ENCODE assay signal across 20 cellular contexts in genomic region chr11:35349897-35350296, GRCh38.
DNase-seq lines count a peak whose midpoint lies in the region; ATAC-seq and TF ChIP-seq lines count a peak whose summit lies in the region.
"Had no signal": no experiment of that assay in that cellular context is flagged by ENCODE, and none has a peak within 500 bp of the region (broad histone marks: within the 10 kb centered on the region; RNA-seq: fewer than 3 reads in every experiment).

No MANE protein-coding gene starts in this region.

- H3K4me1 Mint-ChIP-seq in activated CD4-positive, alpha-beta T cell treated with anti-CD3 and anti-CD28 coated beads for 36 hours: peaks cover 25% of the 10 kb centered on the region
- peaks cover 39% of the 10 kb centered on the region for H3K4me1 Mint-ChIP-seq in activated naive CD4-positive, alpha-beta T cell treated with anti-CD3 and anti-CD28 coated beads, Interleukin-2, amount 10 ng/mL, durations not matched to agents 7 days and 5 days
- peaks cover 12% of the 10 kb centered on the region for H3K4me1 Mint-ChIP-seq in T-helper 17 cell

- H3K9me3 ChIP-seq in T-helper 17 cell (ENCODE audit: control insufficient read depth, low read length, poor library complexity, severe bottlenecking): no peaks in the 10 kb centered on the region
- no peaks in the 10 kb centered on the region for H3K9me3 ChIP-seq in osteoblast (ENCODE audit: low read depth, low read length)
- H3K9me3 ChIP-seq: BLaER1 had no signal

- H3K27me3 ChIP-seq in osteoblast (ENCODE audit: insufficient read depth, low read length): no peaks in the 10 kb centered on the region
- H3K27me3 ChIP-seq: BLaER1 had no signal

- H3K4me3 ChIP-seq in osteoblast (ENCODE audit: insufficient read depth, low read length): no peak overlapping the region
- H3K4me3 ChIP-seq: BLaER1 had no signal

- H3K27ac ChIP-seq in osteoblast (ENCODE audit: low read depth, low read length): no peak overlapping the region
- H3K27ac ChIP-seq: 22Rv1, BLaER1, KMS-11 had no signal

- peak; percentile 21 for DNase-seq in activated CD4-positive, alpha-beta T cell treated with anti-CD3 and anti-CD28 coated beads for 36 hours
- no peak for DNase-seq in activated CD4-positive, alpha-beta T cell treated with anti-CD3 and anti-CD28 coated beads, Interleukin-2, amount 50 U/mL, for 4 hours
- DNase-seq in activated naive CD4-positive, alpha-beta T cell treated with anti-CD3 and anti-CD28 coated beads, Interleukin-2, amount 10 ng/mL, durations not matched to agents 7 days and 5 days: no peak
- no peak for DNase-seq in activated naive CD4-positive, alpha-beta T cell treated with Interleukin-2 at 50 U/mL for 16 hours
- DNase-seq in T-helper 17 cell (no peak), osteoblast (ENCODE audit: insufficient read length, low spot score, missing footprints) (no peak)
- DNase-seq in stimulated activated naive CD8-positive, alpha-beta T cell treated with anti-CD3 and anti-CD28 coated beads, Interleukin-15, Interleukin-2, amounts not matched to agents 100 U/mL and 50 U/mL, for 24 hours: no peak
- DNase-seq: ACHN, NCI-H1092 treated with DMSO at 0.1 percent for 48 hours, NCI-H1436 treated with DMSO at 0.1 percent for 48 hours, NCI-H2029 treated with DMSO at 0.1 percent for 48 hours, NCI-H226, NCI-H524 treated with DMSO at 0.1 percent for 48 hours, NCI-H82, SIG-M5 had no signal

- no peak overlapping the region for H2AFZ ChIP-seq in osteoblast (ENCODE audit: low read length)

- peak; percentile 80 for ATAC-seq in activated CD4-positive, alpha-beta T cell treated with anti-CD3 and anti-CD28 coated beads for 36 hours
- ATAC-seq in T-helper 17 cell (no peak), HG02798 (IDR thresholded peaks at IDR 0.05; ENCODE audit: poor library complexity, unreplicated experiment) (no peak)
- peak; percentile 60 for ATAC-seq in stimulated activated naive CD8-positive, alpha-beta T cell treated with anti-CD3 and anti-CD28 coated beads, Interleukin-15, Interleukin-2, amounts not matched to agents 100 U/mL and 50 U/mL, for 24 hours
- ATAC-seq: Panc1 had no signal

- POLR2A ChIA-PET in activated CD4-positive, alpha-beta T cell treated with anti-CD3 and anti-CD28 coated beads for 36 hours (lab: Charles Lee): interaction anchor here (0.9 kb wide), 1 partner anchor 21 kb away, joined by 3 read pairs; no protein-coding TSS in a partner anchor

- no peaks in the 10 kb centered on the region for H3K27me3 Mint-ChIP-seq in activated CD4-positive, alpha-beta T cell treated with anti-CD3 and anti-CD28 coated beads for 36 hours
- H3K27me3 Mint-ChIP-seq in activated naive CD4-positive, alpha-beta T cell treated with anti-CD3 and anti-CD28 coated beads, Interleukin-2, amount 10 ng/mL, durations not matched to agents 7 days and 5 days: no peaks in the 10 kb centered on the region
- H3K27me3 Mint-ChIP-seq in T-helper 17 cell: no peaks in the 10 kb centered on the region

- H3K4me2 ChIP-seq in osteoblast (ENCODE audit: insufficient read depth, low read length): no peak overlapping the region
- H3K4me2 ChIP-seq: BLaER1, KMS-11 had no signal

- H4K20me1 ChIP-seq in osteoblast (ENCODE audit: insufficient read depth, low read length): no peaks in the 10 kb centered on the region
- H4K20me1 ChIP-seq: BLaER1 had no signal

- CTCF ChIA-PET in activated CD4-positive, alpha-beta T cell treated with anti-CD3 and anti-CD28 coated beads for 36 hours (lab: Charles Lee): interaction anchor here (0.6 to 1.2 kb wide), 8 partner anchors 9 to 823 kb away, joined by 3 to 4 read pairs (median 3); no protein-coding TSS in a partner anchor
- CTCF ChIA-PET in activated naive CD4-positive, alpha-beta T cell treated with anti-CD3 and anti-CD28 coated beads, Interleukin-2, amount 10 ng/mL, durations not matched to agents 7 days and 5 days (lab: Charles Lee): interaction anchor here (0.8 to 3.5 kb wide), 3 partner anchors 18 to 44 kb away, joined by 3 to 9 read pairs (median 3); no protein-coding TSS in a partner anchor

- H3K36me3 Mint-ChIP-seq in activated CD4-positive, alpha-beta T cell treated with anti-CD3 and anti-CD28 coated beads for 36 hours (ENCODE audit: low read depth): no peaks in the 10 kb centered on the region
- H3K36me3 Mint-ChIP-seq in activated naive CD4-positive, alpha-beta T cell treated with anti-CD3 and anti-CD28 coated beads, Interleukin-2, amount 10 ng/mL, durations not matched to agents 7 days and 5 days: peaks cover 3% of the 10 kb centered on the region
- peaks cover 5% of the 10 kb centered on the region for H3K36me3 Mint-ChIP-seq in T-helper 17 cell (ENCODE audit: low read depth)

- peaks cover 23% of the 10 kb centered on the region for H3K4me1 ChIP-seq in osteoblast (ENCODE audit: insufficient read depth, low read length)
- H3K4me1 ChIP-seq: BLaER1 had no signal

- no peak for TF ChIP-seq CTCF in osteoblast (IDR thresholded peaks at IDR 0.05; ENCODE audit: extremely low read depth, low read depth, low read length)

- no peaks in the 10 kb centered on the region for H3K79me2 ChIP-seq in osteoblast (ENCODE audit: insufficient read depth, low read length)

- intact Hi-C loops in activated CD4-positive, alpha-beta T cell treated with anti-CD3 and anti-CD28 coated beads for 36 hours (cut with DNase I, micrococcal nuclease): no loop called here

- H3K4me3 Mint-ChIP-seq in activated CD4-positive, alpha-beta T cell treated with anti-CD3 and anti-CD28 coated beads for 36 hours: no peak overlapping the region
- H3K4me3 Mint-ChIP-seq in activated naive CD4-positive, alpha-beta T cell treated with anti-CD3 and anti-CD28 coated beads, Interleukin-2, amount 10 ng/mL, durations not matched to agents 7 days and 5 days: no peak overlapping the region
- peak overlapping the region; percentile 78 for H3K4me3 Mint-ChIP-seq in T-helper 17 cell

- H3K9me3 Mint-ChIP-seq in activated CD4-positive, alpha-beta T cell treated with anti-CD3 and anti-CD28 coated beads for 36 hours (ENCODE audit: low read depth): no peaks in the 10 kb centered on the region
- H3K9me3 Mint-ChIP-seq in activated naive CD4-positive, alpha-beta T cell treated with anti-CD3 and anti-CD28 coated beads, Interleukin-2, amount 10 ng/mL, durations not matched to agents 7 days and 5 days: peaks cover 7% of the 10 kb centered on the region

- H3K36me3 ChIP-seq in osteoblast (ENCODE audit: insufficient read depth, low read length): no peaks in the 10 kb centered on the region
- H3K36me3 ChIP-seq: BLaER1 had no signal

- peak overlapping the region; percentile 30 for H3K27ac Mint-ChIP-seq in activated CD4-positive, alpha-beta T cell treated with anti-CD3 and anti-CD28 coated beads for 36 hours
- peak overlapping the region; percentile 22 for H3K27ac Mint-ChIP-seq in activated naive CD4-positive, alpha-beta T cell treated with anti-CD3 and anti-CD28 coated beads, Interleukin-2, amount 10 ng/mL, durations not matched to agents 7 days and 5 days
- H3K27ac Mint-ChIP-seq in T-helper 17 cell: peak overlapping the region; percentile 90

Comparison
In these comparisons a context has a peak if more than half of its experiments do, and no peak if none do; other contexts are left out.
1. ATAC-seq: peak in activated CD4-positive, alpha-beta T cell treated with anti-CD3 and anti-CD28 coated beads for 36 hours (single experiment) and stimulated activated naive CD8-positive, alpha-beta T cell treated with anti-CD3 and anti-CD28 coated beads, Interleukin-15, Interleukin-2, amounts not matched to agents 100 U/mL and 50 U/mL, for 24 hours (single experiment); none in T-helper 17 cell (single experiment) and HG02798 (single experiment).
2. H3K27ac Mint-ChIP-seq: peak in every context shown above with its lines; median percentile 90 in T-helper 17 cell; 30 in activated CD4-positive, alpha-beta T cell treated with anti-CD3 and anti-CD28 coated beads for 36 hours; 22 in activated naive CD4-positive, alpha-beta T cell treated with anti-CD3 and anti-CD28 coated beads, Interleukin-2, amount 10 ng/mL, durations not matched to agents 7 days and 5 days.